Comparison of ENCODE assay signal across 8 cellular contexts in the genomic region with DNA sequence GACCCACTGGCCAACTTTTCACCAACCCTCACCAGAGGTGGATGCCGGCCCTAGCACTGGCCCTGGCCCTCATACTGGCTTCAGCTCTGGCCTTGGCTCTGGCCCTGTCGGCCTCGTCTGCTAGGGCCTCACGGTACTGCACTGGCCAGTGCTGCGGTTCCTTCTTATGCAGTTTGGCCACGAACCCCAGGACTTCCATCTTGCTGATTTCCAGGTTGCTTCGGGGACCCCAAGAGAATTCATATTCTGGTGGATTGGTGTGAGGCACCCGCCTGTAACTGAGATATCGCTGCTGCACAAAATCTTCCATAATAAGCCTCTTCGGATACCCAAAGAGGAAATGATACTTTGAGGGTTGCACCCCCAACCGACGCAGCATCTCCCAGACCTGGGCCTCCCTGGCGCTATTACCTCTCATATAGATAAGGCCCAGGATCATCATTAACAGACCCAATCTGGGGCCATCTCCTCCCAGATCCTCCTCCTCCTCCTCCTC. TPM values are rescaled to one million over a fixed set of nuclear protein-coding genes. Genes with fewer than 3 reads are reported as not detected.
DNase-seq lines count a peak whose midpoint lies in the region; ATAC-seq, FAIRE-seq and TF ChIP-seq lines count a peak whose summit lies in the region.

No MANE protein-coding gene starts in this region.

- H3K27me3 Mint-ChIP-seq in astrocyte (ENCODE audit: low read depth, unreplicated experiment) = no peaks in the 10 kb centered on the region

- POLR2A ChIA-PET in HCT116 (lab: Charles Lee) = interaction anchor here (1.1 kb wide), 1 partner anchor 26 kb away, joined by 3 read pairs; no protein-coding TSS in a partner anchor

- CTCF ChIA-PET in HCT116 (lab: Charles Lee) = no interaction called here

- intact Hi-C loops in HCT116 (cut with micrococcal nuclease) = no loop called here

- peaks cover 14% of the 10 kb centered on the region for H3K4me1 Mint-ChIP-seq in astrocyte (ENCODE audit: low read depth, unreplicated experiment)

- TF ChIP-seq RAD21 in HCT116 (IDR thresholded peaks at IDR 0.05; ENCODE audit: low read depth) = no peak

- H3K9ac ChIP-seq in HCT116 (ENCODE audit: low read length) (peak overlapping the region; percentile 94), astrocyte (ENCODE audit: low read length) (peak overlapping the region; percentile 92), iPS-20b (ENCODE audit: low read depth, low read length) (peak overlapping the region; percentile 99)

- DNase-seq in NCI-H1417 (lab: John Stamatoyannopoulos, UW) (peak; percentile 25 to 81 (median 75)), NCI-H1417 treated with DMSO at 0.1 percent for 48 hours (lab: John Stamatoyannopoulos, UW) (no peak), HCT116 (ENCODE audit: low read depth, low spot score) (no peak), NB4 (ENCODE audit: low read depth) (no peak), astrocyte (ENCODE audit: low read depth) (peak; percentile 15), GF-D8 (lab: John Stamatoyannopoulos, UW) (no peak)
- peak; percentile 20 for DNase-seq in stimulated activated CD4-positive, alpha-beta T cell treated with anti-CD3 and anti-CD28 coated beads, Interleukin-1b, Interleukin-23, amount 100 ng/mL, for 48 hours

- H3K27me3 ChIP-seq in HCT116 (ENCODE audit: insufficient read depth, low read length) (no peaks in the 10 kb centered on the region), astrocyte (ENCODE audit: insufficient read depth, low read length) (no peaks in the 10 kb centered on the region), iPS-20b (ENCODE audit: insufficient read depth, low read length) (no peaks in the 10 kb centered on the region)

- H3K9me3 ChIP-seq in HCT116 (ENCODE audit: control insufficient read depth in 1 of 2, insufficient read depth in 1 of 2, low read depth in 1 of 2, low read length in 2 of 2) = no peaks in the 10 kb centered on the region
- H3K9me3 ChIP-seq in astrocyte (ENCODE audit: insufficient read depth, low read depth, low read length) = peaks cover 3% of the 10 kb centered on the region
- H3K9me3 ChIP-seq in iPS-20b (ENCODE audit: insufficient read depth, low read depth, low read length) = no peaks in the 10 kb centered on the region

- RAD21 ChIA-PET in HCT116 (lab: Charles Lee; ENCODE audit: low non-redundant PET in 1 of 2, low total read pairs in 2 of 2, uncharacterized antibody in 2 of 2, unreplicated experiment in 2 of 2) = no interaction called here

- H3K4me2 ChIP-seq in HCT116 (ENCODE audit: low read length) (peak overlapping the region; percentile 81), astrocyte (ENCODE audit: low read length) (peak overlapping the region; percentile 99)

- peaks cover 17% of the 10 kb centered on the region for H3K36me3 Mint-ChIP-seq in astrocyte (ENCODE audit: low read depth, unreplicated experiment)

- no peak overlapping the region for H2AFZ ChIP-seq in HCT116 (ENCODE audit: low read depth, low read length, poor library complexity, severe bottlenecking)
- H2AFZ ChIP-seq in astrocyte (ENCODE audit: low read depth, low read length) = peak overlapping the region; percentile 95

- H3K4me3 Mint-ChIP-seq in astrocyte (ENCODE audit: unreplicated experiment) = peak overlapping the region; percentile 98

- ATAC-seq in HCT116 = peak; percentile 4; the same call in 1 of the 2 replicates

- H3K9me2 ChIP-seq in HCT116 (ENCODE audit: insufficient read depth) = 0 out of 2 replicates have a peak, but pooled peaks cover 2% of the 10 kb centered on the region

- H3K27ac ChIP-seq in HCT116 (ENCODE audit: low read depth, low read length) (peak overlapping the region; percentile 96), astrocyte (ENCODE audit: low read depth, low read length) (peak overlapping the region; percentile 74), iPS-20b (ENCODE audit: low read length) (peak overlapping the region; percentile 93)

- FAIRE-seq in astrocyte (lab: Jason Lieb, UNC) = no peak

- H3K79me2 ChIP-seq in HCT116 (ENCODE audit: insufficient read depth, low read length) (peaks cover 26% of the 10 kb centered on the region), astrocyte (ENCODE audit: insufficient read depth, low read length) (peaks cover 25% of the 10 kb centered on the region)

- H3K36me3 ChIP-seq in HCT116 (ENCODE audit: control insufficient read depth in 1 of 2, insufficient read depth in 2 of 2, low read length in 2 of 2) (0 out of 4 replicates have a peak, but pooled peaks cover 0 to 3% of the 10 kb centered on the region in 2 experiments), astrocyte (ENCODE audit: insufficient read depth, low read length) (no peaks in the 10 kb centered on the region), iPS-20b (ENCODE audit: insufficient read depth, low read depth, low read length) (peaks cover 24% of the 10 kb centered on the region)

- H4K20me1 ChIP-seq in HCT116 (ENCODE audit: insufficient read depth) (no peaks in the 10 kb centered on the region), astrocyte (ENCODE audit: insufficient read depth, low read length) (peaks cover 15% of the 10 kb centered on the region)

- H3K27ac Mint-ChIP-seq in astrocyte (ENCODE audit: unreplicated experiment) = peak overlapping the region; percentile 97

- TSS peak; percentile 68 for BruUV-seq in HCT116 (replicated peaks; lab: Mats Ljungman, UMichigan)

- H3K4me1 ChIP-seq in HCT116 (ENCODE audit: control insufficient read depth in 1 of 2, insufficient read depth in 2 of 2, low read length in 2 of 2) (peaks cover 6 to 17% of the 10 kb centered on the region in 2 experiments; a peak in 3 of 4 replicates), astrocyte (ENCODE audit: insufficient read depth, low read length) (peaks cover 9% of the 10 kb centered on the region), iPS-20b (ENCODE audit: insufficient read depth, low read length) (peaks cover 9% of the 10 kb centered on the region; the same call in 1 of the 2 replicates)

- H3K4me3 ChIP-seq in HCT116 (replicated peaks in 1 of 2; ENCODE audit: low read depth in 1 of 2, low read length in 2 of 2) (peak overlapping the region; percentile 88 to 94), NB4 (ENCODE audit: low read depth, low read length) (peak overlapping the region; percentile 69), astrocyte (ENCODE audit: insufficient read depth, low read depth, low read length) (peak overlapping the region; percentile 92), iPS-20b (ENCODE audit: low read length) (peak overlapping the region; percentile 100)

- TF ChIP-seq CTCF in HCT116 (IDR thresholded peaks at IDR 0.05 in 2 of 3, conservative IDR thresholded peaks at IDR 0.05 in 1 of 3; ENCODE audit: borderline replicate concordance in 1 of 3, insufficient read depth in 1 of 3, low read depth in 2 of 3, low read length in 2 of 3) = no peak
- no peak for TF ChIP-seq CTCF in NB4 (IDR thresholded peaks at IDR 0.05; ENCODE audit: low read depth, low read length)
- no peak for TF ChIP-seq CTCF in astrocyte (IDR thresholded peaks at IDR 0.05; ENCODE audit: insufficient read depth, low read depth, low read length)

- H3K9me3 Mint-ChIP-seq in astrocyte (ENCODE audit: unreplicated experiment) = peaks cover 7% of the 10 kb centered on the region

- TF ChIP-seq POLR2A in HCT116 (IDR thresholded peaks at IDR 0.05; ENCODE audit: borderline replicate concordance, extremely low read depth, insufficient read depth, insufficient read length) = no peak
- peak; percentile 8 for TF ChIP-seq POLR2A in NB4 (IDR thresholded peaks at IDR 0.05; ENCODE audit: extremely low read depth, insufficient read length)

TF ChIP-seq in HCT116, 20 proteins besides CTCF, POLR2A, EP300 and RAD21 (continues in another document):
- TF ChIP-seq FOSL1 (IDR thresholded peaks at IDR 0.05; ENCODE audit: low read depth) (no peak), POLR2AphosphoS5 (IDR thresholded peaks at IDR 0.05; ENCODE audit: low read depth, low read length) (no peak), TCF7L2 (IDR thresholded peaks at IDR 0.05; ENCODE audit: borderline replicate concordance, extremely low read depth, insufficient read depth, insufficient read length) (no peak), MAX (IDR thresholded peaks at IDR 0.05) (no peak), ATF3 (IDR thresholded peaks at IDR 0.05) (no peak), ELF1 (IDR thresholded peaks at IDR 0.05; ENCODE audit: borderline replicate concordance, low read depth) (no peak), ZFX (IDR thresholded peaks at IDR 0.05) (no peak), EZH2phosphoT487 (IDR thresholded peaks at IDR 0.05; ENCODE audit: borderline replicate concordance) (no peak), CEBPB (IDR thresholded peaks at IDR 0.05; ENCODE audit: low read depth) (no peak), JUND (IDR thresholded peaks at IDR 0.05) (no peak)
- TF ChIP-seq, protein P1, sequence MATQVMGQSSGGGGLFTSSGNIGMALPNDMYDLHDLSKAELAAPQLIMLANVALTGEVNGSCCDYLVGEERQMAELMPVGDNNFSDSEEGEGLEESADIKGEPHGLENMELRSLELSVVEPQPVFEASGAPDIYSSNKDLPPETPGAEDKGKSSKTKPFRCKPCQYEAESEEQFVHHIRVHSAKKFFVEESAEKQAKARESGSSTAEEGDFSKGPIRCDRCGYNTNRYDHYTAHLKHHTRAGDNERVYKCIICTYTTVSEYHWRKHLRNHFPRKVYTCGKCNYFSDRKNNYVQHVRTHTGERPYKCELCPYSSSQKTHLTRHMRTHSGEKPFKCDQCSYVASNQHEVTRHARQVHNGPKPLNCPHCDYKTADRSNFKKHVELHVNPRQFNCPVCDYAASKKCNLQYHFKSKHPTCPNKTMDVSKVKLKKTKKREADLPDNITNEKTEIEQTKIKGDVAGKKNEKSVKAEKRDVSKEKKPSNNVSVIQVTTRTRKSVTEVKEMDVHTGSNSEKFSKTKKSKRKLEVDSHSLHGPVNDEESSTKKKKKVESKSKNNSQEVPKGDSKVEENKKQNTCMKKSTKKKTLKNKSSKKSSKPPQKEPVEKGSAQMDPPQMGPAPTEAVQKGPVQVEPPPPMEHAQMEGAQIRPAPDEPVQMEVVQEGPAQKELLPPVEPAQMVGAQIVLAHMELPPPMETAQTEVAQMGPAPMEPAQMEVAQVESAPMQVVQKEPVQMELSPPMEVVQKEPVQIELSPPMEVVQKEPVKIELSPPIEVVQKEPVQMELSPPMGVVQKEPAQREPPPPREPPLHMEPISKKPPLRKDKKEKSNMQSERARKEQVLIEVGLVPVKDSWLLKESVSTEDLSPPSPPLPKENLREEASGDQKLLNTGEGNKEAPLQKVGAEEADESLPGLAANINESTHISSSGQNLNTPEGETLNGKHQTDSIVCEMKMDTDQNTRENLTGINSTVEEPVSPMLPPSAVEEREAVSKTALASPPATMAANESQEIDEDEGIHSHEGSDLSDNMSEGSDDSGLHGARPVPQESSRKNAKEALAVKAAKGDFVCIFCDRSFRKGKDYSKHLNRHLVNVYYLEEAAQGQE (IDR thresholded peaks at IDR 0.05; ENCODE audit: low read depth) = no peak

RNA-seq across cellular contexts. Expression of gene MAGEF1, which starts 0.9 kb away (rescaled TPM):
- total RNA-seq in HCT116 (2021; ENCODE audit: unreplicated experiment) (44.1 TPM), astrocyte (26.2 and 28.8 TPM in 2 replicates)
- 27.4 and 32.4 TPM in 2 replicates for polyA plus RNA-seq in HCT116 (2012)

Comparison
In these comparisons a context has a peak if more than half of its experiments do, and no peak if none do; other contexts are left out.
1. DNase-seq: peak in NCI-H1417 (3 of 3), astrocyte (single experiment) and stimulated activated CD4-positive, alpha-beta T cell treated with anti-CD3 and anti-CD28 coated beads, Interleukin-1b, Interleukin-23, amount 100 ng/mL, for 48 hours (single experiment); none in NCI-H1417 treated with DMSO at 0.1 percent for 48 hours (single experiment), HCT116 (single experiment), NB4 (single experiment) and GF-D8 (single experiment).
2. Peak in every context shown above with its lines, with median percentiles within 50 percentile points of each other: H3K27ac ChIP-seq, H3K4me3 ChIP-seq and H3K9ac ChIP-seq.